In the genomic region with DNA sequence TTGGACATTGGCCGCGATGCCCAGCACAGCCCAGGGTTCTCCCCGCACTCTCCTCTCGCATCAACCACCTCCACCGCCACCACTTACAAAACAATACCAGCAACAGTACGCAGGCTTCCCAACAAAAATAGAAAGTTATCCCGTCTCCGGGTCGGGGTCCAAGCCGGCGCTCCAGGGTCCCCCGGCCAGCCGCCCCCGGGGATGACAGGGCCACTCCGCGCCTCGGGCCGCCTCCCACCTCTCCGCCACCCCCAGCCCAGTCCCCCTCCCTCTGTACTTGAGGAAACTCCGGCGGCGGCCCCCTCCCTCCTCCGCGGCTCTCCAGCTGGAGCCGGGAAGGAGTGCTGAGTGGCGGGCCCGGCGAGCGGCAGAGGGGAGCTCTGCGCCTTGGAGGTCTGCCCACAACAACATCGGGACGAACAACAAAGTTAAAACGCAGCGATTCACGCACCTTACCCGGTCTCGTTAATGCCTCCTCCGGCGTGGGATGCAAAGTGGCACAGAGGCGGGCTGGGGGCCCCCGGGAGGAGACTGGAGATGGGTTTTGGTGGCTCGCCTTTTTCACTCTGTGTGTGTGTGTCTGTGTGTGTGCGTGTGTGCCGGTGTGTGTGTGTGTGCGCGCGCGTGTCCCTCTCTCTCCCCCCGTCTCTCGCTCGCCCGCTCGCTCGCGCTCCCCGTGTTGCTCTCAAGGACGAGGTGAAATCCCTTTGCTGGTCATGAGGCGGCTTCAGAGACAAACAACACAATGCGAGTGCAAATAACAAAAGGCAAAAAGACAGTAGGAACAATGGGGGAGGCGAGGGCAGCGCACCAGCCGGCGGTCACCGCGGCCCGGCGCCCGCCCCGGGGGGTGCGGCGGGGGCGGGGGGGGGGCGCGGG, we compare ENCODE assay signal across 8 cellular contexts.
A peak's percentile ranks its signal among the peaks of the same experiment; 100 is the strongest.
DNase-seq lines count a peak whose midpoint lies in the region; ATAC-seq and TF ChIP-seq lines count a peak whose summit lies in the region.

No MANE protein-coding gene starts in this region.

- intact Hi-C loops in A673 (cut with micrococcal nuclease; ENCODE audit: unreplicated experiment) (loop anchor here (2.0 to 5.0 kb wide), 2 partner anchors 183 to 255 kb away; no protein-coding TSS in a partner anchor), body of pancreas (cut with DNase I) (no loop called here)

- WGBS in body of pancreas, 2 donors, result 0 to 1% methylated on average over 29 to 62 of the region's 74 CpGs

- no peak for TF ChIP-seq POLR2A in body of pancreas (IDR thresholded peaks at IDR 0.05)

- H3K36me3 ChIP-seq in A673 (ENCODE audit: insufficient read depth, low read length, poor library complexity, severe bottlenecking), result no peaks in the 10 kb centered on the region
- H3K36me3 ChIP-seq in body of pancreas (replicated peaks in 1 of 2; ENCODE audit: insufficient read depth in 1 of 2, low read depth in 2 of 2), result no peaks in the 10 kb centered on the region
- H3K36me3 ChIP-seq in iPS-20b (ENCODE audit: insufficient read depth, low read depth, low read length), result no peaks in the 10 kb centered on the region

- POLR2A ChIA-PET in A673 (lab: Charles Lee; ENCODE audit: low non-redundant PET), result no interaction called here

- H3K27ac ChIP-seq in A673 (ENCODE audit: low read depth, low read length, poor library complexity, severe bottlenecking) (peak overlapping the region; percentile 87), body of pancreas (peak overlapping the region in 3 of 4 donors; percentile 13 to 40 (median 38)), iPS-20b (ENCODE audit: low read length) (peak overlapping the region; percentile 33)

- TF ChIP-seq CTCF in A673 (conservative IDR thresholded peaks at IDR 0.05; ENCODE audit: low read depth, low read length) (0 out of 2 replicates have a peak, but pooled peaks have one; percentile 12), GM12875 (IDR thresholded peaks at IDR 0.05; ENCODE audit: borderline replicate concordance, insufficient read depth, low read depth, low read length) (no peak), body of pancreas (IDR thresholded peaks at IDR 0.05) (no peak), retinal pigment epithelial cell (conservative IDR thresholded peaks at IDR 0.05; ENCODE audit: low read depth, low read length) (no peak)

- DNase-seq in A673 (ENCODE audit: low spot score) (peak; percentile 85), NCI-H748 treated with DMSO at 0.1 percent for 48 hours (lab: John Stamatoyannopoulos, UW) (peak; percentile 15), body of pancreas (peak; percentile 36 to 50 (median 40)), retinal pigment epithelial cell (ENCODE audit: low read depth) (no peak), COLO829 (ENCODE audit: low spot score) (no peak), SIG-M5 (lab: John Stamatoyannopoulos, UW) (no peak)

- H3K9ac ChIP-seq in iPS-20b (ENCODE audit: low read depth, low read length), result peak overlapping the region; percentile 87; the same call in 1 of the 2 replicates

- H3K4me3 ChIP-seq in A673 (ENCODE audit: low read depth, low read length, poor library complexity, severe bottlenecking), result peak overlapping the region; percentile 81
- H3K4me3 ChIP-seq in GM12875 (ENCODE audit: low read depth, low read length), result peak overlapping the region; percentile 16
- peak overlapping the region; percentile 32 to 76 for H3K4me3 ChIP-seq in body of pancreas
- H3K4me3 ChIP-seq in iPS-20b (ENCODE audit: low read length), result peak overlapping the region; percentile 88
- peak overlapping the region; percentile 74 for H3K4me3 ChIP-seq in retinal pigment epithelial cell (ENCODE audit: low read length)

- H3K9me3 ChIP-seq in A673 (ENCODE audit: low read depth, low read length, poor library complexity, severe bottlenecking), result no peaks in the 10 kb centered on the region
- no peaks in the 10 kb centered on the region for H3K9me3 ChIP-seq in body of pancreas
- H3K9me3 ChIP-seq in iPS-20b (ENCODE audit: insufficient read depth, low read depth, low read length), result no peaks in the 10 kb centered on the region

- BruUV-seq in A673 (replicated peaks; lab: Mats Ljungman, UMichigan), result no TSS peak

- ATAC-seq in body of pancreas, result peak; percentile 63

- CTCF ChIA-PET in A673 (lab: Charles Lee), result no interaction called here

- H3K27me3 ChIP-seq in A673 (replicated peaks; ENCODE audit: insufficient read depth, low read depth, low read length, poor library complexity) (no peaks in the 10 kb centered on the region), body of pancreas (no peaks in the 10 kb centered on the region), iPS-20b (ENCODE audit: insufficient read depth, low read length) (peaks cover 45% of the 10 kb centered on the region)

- H3K4me1 ChIP-seq in A673 (ENCODE audit: insufficient read depth, low read length, poor library complexity, severe bottlenecking), result peaks cover 45% of the 10 kb centered on the region
- peaks cover 16% of the 10 kb centered on the region for H3K4me1 ChIP-seq in body of pancreas
- peaks cover 32% of the 10 kb centered on the region; the same call in 1 of the 2 replicates for H3K4me1 ChIP-seq in iPS-20b (ENCODE audit: insufficient read depth, low read length)

Comparison
In these comparisons a context has a peak if more than half of its experiments do, and no peak if none do; other contexts are left out.
1. DNase-seq: peak in A673 (single experiment), NCI-H748 treated with DMSO at 0.1 percent for 48 hours (single experiment) and body of pancreas (4 of 4); none in retinal pigment epithelial cell (single experiment), COLO829 (single experiment) and SIG-M5 (single experiment).
2. H3K27ac ChIP-seq: peak in every context shown above with its lines; median percentile 87 in A673; 38 in body of pancreas; 33 in iPS-20b.
3. H3K4me3 ChIP-seq: peak in every context shown above with its lines; median percentile 88 in iPS-20b; 81 in A673; 74 in retinal pigment epithelial cell; 54 in body of pancreas; 16 in GM12875.